In the genomic region with DNA sequence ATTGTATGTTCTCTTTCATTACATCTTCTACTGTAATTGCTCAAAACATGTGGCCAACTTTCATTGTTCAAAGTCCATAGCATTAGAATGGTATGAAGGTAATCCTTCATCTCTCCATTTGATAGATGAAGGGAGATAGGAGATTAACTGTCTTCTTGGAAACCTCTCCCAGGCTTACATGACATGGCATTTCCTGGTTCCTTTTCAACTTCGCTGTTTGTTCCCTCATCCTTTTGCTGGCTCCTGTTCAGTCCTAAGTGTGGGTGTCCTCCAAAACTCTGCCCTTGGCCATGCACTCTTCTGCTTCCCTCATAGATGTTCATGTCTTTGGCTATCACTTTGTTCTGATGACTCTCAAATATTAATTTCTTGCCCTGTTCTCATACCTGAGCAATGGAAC, we compare ENCODE assay signal across 22 cellular contexts.
"Had no signal": no experiment of that assay in that cellular context is flagged by ENCODE, and none has a peak within 500 bp of the region (broad histone marks: within the 10 kb centered on the region; RNA-seq: fewer than 3 reads in every experiment).

No MANE protein-coding gene starts in this region.

- H3K9me3 ChIP-seq: left ventricle myocardium inferior, ovary, sigmoid colon, tibial nerve, uterus had no signal

- H3K36me3 ChIP-seq: left ventricle myocardium inferior, ovary, sigmoid colon, tibial nerve, uterus had no signal

- H3K79me2 ChIP-seq: hepatocyte had no signal

- H3K4me1 ChIP-seq: left ventricle myocardium inferior, sigmoid colon, tibial nerve, uterus had no signal

- H3K27ac ChIP-seq: hepatocyte, left ventricle myocardium inferior, ovary, sigmoid colon, tibial nerve, uterus had no signal

- DNase-seq: islet precursor cell; left ventricle myocardium inferior; mesendoderm; naive thymus-derived CD4-positive, alpha-beta T cell; ovary; retina; right cardiac atrium; sigmoid colon; stimulated activated CD4-positive, alpha-beta T cell treated with anti-CD3 and anti-CD28 coated beads, Interleukin-1b, Interleukin-23, amount 100 ng/mL, for 48 hours; stimulated activated CD4-positive, alpha-beta T cell treated with anti-CD3 and anti-CD28 coated beads, Interleukin-2, amount 100 ng/mL, for 48 hours; stimulated activated CD4-positive, alpha-beta T cell treated with anti-CD3 and anti-CD28 coated beads, Interleukin-4, amount 100 ng/mL, for 4 hours; stimulated activated CD8-positive, alpha-beta memory T cell treated with anti-CD3 and anti-CD28 coated beads, Interleukin-4, amount 100 ng/mL, for 48 hours; stimulated activated naive CD4-positive, alpha-beta T cell treated with Interleukin-2 at 50 U/mL for 16 hours; stimulated activated naive CD8-positive, alpha-beta T cell treated with anti-CD3 and anti-CD28 coated beads, Interleukin-15, amount 100 ng/mL, for 72 hours; substantia nigra; uterus had no signal

- ATAC-seq: naive thymus-derived CD4-positive, alpha-beta T cell; natural killer cell treated with Interleukin-12 subunit alpha and Interleukin-12 subunit beta and Interleukin-15 and Interleukin-18, amount 100 ng/mL, for 72 hours; right cardiac atrium; stimulated activated memory B cell treated with anti-CD40 and anti-IgM and Interleukin-4, amounts not matched to agents 10 μg/mL and 1 μg/mL and 100 μg/mL, for 72 hours; stimulated activated naive CD8-positive, alpha-beta T cell treated with anti-CD3 and anti-CD28 coated beads, Interleukin-15, amount 100 ng/mL, for 72 hours had no signal

- H3K4me2 ChIP-seq: hepatocyte, smooth muscle cell had no signal

- H2AFZ ChIP-seq: hepatocyte had no signal

- H3K4me3 ChIP-seq: hepatocyte, left ventricle myocardium inferior, lung, ovary, sigmoid colon, smooth muscle cell, tibial nerve, uterus had no signal

- H3K27me3 ChIP-seq: hepatocyte, ovary, sigmoid colon, tibial nerve, uterus had no signal
